Comparison of ENCODE assay signal across 8 cellular contexts in the genomic region with DNA sequence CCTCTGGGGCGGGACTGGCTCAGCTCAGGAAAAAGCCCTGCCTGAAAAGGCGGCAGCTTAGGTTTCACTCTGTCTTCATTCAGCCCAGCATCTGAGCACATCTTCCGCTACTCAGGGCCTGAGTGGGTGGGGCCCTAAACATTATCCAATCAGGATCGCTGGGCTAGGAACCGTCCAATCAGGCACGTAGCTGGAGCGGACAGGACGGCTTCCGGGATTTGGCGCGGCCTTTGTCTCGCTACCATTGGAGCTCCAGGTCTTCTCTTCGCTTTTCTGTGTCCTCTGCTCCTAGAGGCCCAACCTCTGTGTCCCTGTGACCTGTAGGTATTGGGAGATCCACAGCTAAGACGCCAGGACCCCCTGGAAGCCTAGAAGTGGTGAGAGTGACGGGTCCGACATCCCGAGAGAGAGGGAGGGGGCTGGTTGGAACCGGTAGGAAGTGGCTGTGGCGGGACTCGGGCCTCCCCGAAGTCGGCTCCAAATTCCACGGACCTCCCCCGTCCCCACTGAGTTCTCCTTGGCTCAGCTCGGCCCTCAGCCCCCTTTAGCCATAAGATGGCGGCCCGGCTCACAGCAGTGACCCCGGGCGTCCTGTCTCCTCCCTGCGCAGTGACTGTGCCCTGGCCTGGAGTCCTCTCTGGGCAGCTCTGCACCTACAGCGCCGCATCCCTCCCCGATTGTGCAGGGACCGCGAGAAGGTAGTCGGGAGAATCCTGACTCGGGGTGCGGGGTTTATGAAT.
DNase-seq lines count a peak whose midpoint lies in the region; ATAC-seq and TF ChIP-seq lines count a peak whose summit lies in the region.

No MANE protein-coding gene starts in this region.

- no peaks in the 10 kb centered on the region for H3K27me3 ChIP-seq in endodermal cell (ENCODE audit: control insufficient read depth, insufficient read depth, low read length, poor library complexity, severe bottlenecking)

- H3K27me3 Mint-ChIP-seq in activated CD4-positive, alpha-beta T cell treated with anti-CD3 and anti-CD28 coated beads, Interleukin-2, amount 10 ng/mL, durations not matched to agents 7 days and 5 days: no peaks in the 10 kb centered on the region
- H3K27me3 Mint-ChIP-seq in endodermal cell (ENCODE audit: insufficient read depth): no peaks in the 10 kb centered on the region

- peak; percentile 27 for DNase-seq in activated CD4-positive, alpha-beta T cell treated with anti-CD3 and anti-CD28 coated beads, Interleukin-2, amount 10 ng/mL, durations not matched to agents 7 days and 5 days
- DNase-seq in foreskin fibroblast (peak; percentile 1 to 34), posterior vena cava (ENCODE audit: low spot score) (peak; percentile 91), endodermal cell (no peak), NCI-H2107 (lab: John Stamatoyannopoulos, UW) (no peak)
- no peak for DNase-seq in stimulated activated naive CD4-positive, alpha-beta T cell (lab: John Stamatoyannopoulos, UW)

- 85 to 88% methylated on average over 22 to 38 of the region's 38 CpGs for WGBS in endodermal cell (ENCODE audit: insufficient coverage in 1 of 2, insufficient read length in 1 of 2), 2 experiments

- peak; percentile 59 for ATAC-seq in HG02642 (IDR thresholded peaks at IDR 0.05; ENCODE audit: poor library complexity, unreplicated experiment)
- no peak for ATAC-seq in GM21576 (IDR thresholded peaks at IDR 0.05; ENCODE audit: unreplicated experiment)

- H3K9me3 ChIP-seq in endodermal cell (ENCODE audit: control insufficient read depth, low read length): peaks cover 60% of the 10 kb centered on the region

- no peak overlapping the region for H3K9ac ChIP-seq in endodermal cell (ENCODE audit: extremely low read depth, low read length, poor library complexity, severe bottlenecking)

- H3K4me1 ChIP-seq in endodermal cell (ENCODE audit: control insufficient read depth, insufficient read depth, low read length): no peaks in the 10 kb centered on the region

- H3K27ac Mint-ChIP-seq in activated CD4-positive, alpha-beta T cell treated with anti-CD3 and anti-CD28 coated beads, Interleukin-2, amount 10 ng/mL, durations not matched to agents 7 days and 5 days: peak overlapping the region; percentile 36
- no peak overlapping the region for H3K27ac Mint-ChIP-seq in endodermal cell

- CTCF ChIA-PET in activated CD4-positive, alpha-beta T cell treated with anti-CD3 and anti-CD28 coated beads, Interleukin-2, amount 10 ng/mL, durations not matched to agents 7 days and 5 days (lab: Charles Lee): no interaction called here

- H3K36me3 ChIP-seq in endodermal cell (ENCODE audit: control insufficient read depth, insufficient read depth, low read length): no peaks in the 10 kb centered on the region

- peaks cover 3% of the 10 kb centered on the region for H3K4me1 Mint-ChIP-seq in activated CD4-positive, alpha-beta T cell treated with anti-CD3 and anti-CD28 coated beads, Interleukin-2, amount 10 ng/mL, durations not matched to agents 7 days and 5 days
- no peaks in the 10 kb centered on the region for H3K4me1 Mint-ChIP-seq in endodermal cell

- POLR2A ChIA-PET in activated CD4-positive, alpha-beta T cell treated with anti-CD3 and anti-CD28 coated beads, Interleukin-2, amount 10 ng/mL, durations not matched to agents 7 days and 5 days (lab: Charles Lee): no interaction called here

- H3K4me3 ChIP-seq in foreskin fibroblast (ENCODE audit: low read depth in 1 of 2, low read length in 2 of 2): peak overlapping the region; percentile 22 to 28
- H3K4me3 ChIP-seq in endodermal cell (ENCODE audit: low read length): no peak overlapping the region

- H3K36me3 Mint-ChIP-seq in activated CD4-positive, alpha-beta T cell treated with anti-CD3 and anti-CD28 coated beads, Interleukin-2, amount 10 ng/mL, durations not matched to agents 7 days and 5 days (ENCODE audit: low read depth): no peaks in the 10 kb centered on the region
- peaks cover 2% of the 10 kb centered on the region for H3K36me3 Mint-ChIP-seq in endodermal cell (ENCODE audit: low read depth)

- H3K4me3 Mint-ChIP-seq in activated CD4-positive, alpha-beta T cell treated with anti-CD3 and anti-CD28 coated beads, Interleukin-2, amount 10 ng/mL, durations not matched to agents 7 days and 5 days: peak overlapping the region; percentile 52
- no peak overlapping the region for H3K4me3 Mint-ChIP-seq in endodermal cell

- H3K27ac ChIP-seq in endodermal cell (ENCODE audit: low read depth, low read length): no peak overlapping the region

- H3K9me3 Mint-ChIP-seq in activated CD4-positive, alpha-beta T cell treated with anti-CD3 and anti-CD28 coated beads, Interleukin-2, amount 10 ng/mL, durations not matched to agents 7 days and 5 days: peaks cover 21% of the 10 kb centered on the region
- peaks cover 80% of the 10 kb centered on the region for H3K9me3 Mint-ChIP-seq in endodermal cell

- intact Hi-C loops in posterior vena cava (cut with DNase I): no loop called here

- TF ChIP-seq CTCF in foreskin fibroblast (IDR thresholded peaks at IDR 0.05; ENCODE audit: low read depth, low read length): no peak
- TF ChIP-seq CTCF in endodermal cell (conservative IDR thresholded peaks at IDR 0.05): no peak

Comparison
In these comparisons a context has a peak if more than half of its experiments do, and no peak if none do; other contexts are left out.
1. DNase-seq: peak in activated CD4-positive, alpha-beta T cell treated with anti-CD3 and anti-CD28 coated beads, Interleukin-2, amount 10 ng/mL, durations not matched to agents 7 days and 5 days (single experiment), foreskin fibroblast (2 of 2) and posterior vena cava (single experiment); none in endodermal cell (single experiment), NCI-H2107 (single experiment) and stimulated activated naive CD4-positive, alpha-beta T cell (0 of 6).